In genomic region chr3:110314512-110315114, GRCh38 we compare ENCODE assay signal across 9 cellular contexts.
DNase-seq lines count a peak whose midpoint lies in the region; ATAC-seq and TF ChIP-seq lines count a peak whose summit lies in the region.
"Had no signal": no experiment of that assay in that cellular context is flagged by ENCODE, and none has a peak within 500 bp of the region (broad histone marks: within the 10 kb centered on the region; RNA-seq: fewer than 3 reads in every experiment).

No MANE protein-coding gene starts in this region.

- H3K4me3 ChIP-seq in coronary artery, result no peak overlapping the region
- H3K4me3 ChIP-seq: SJSA1 had no signal

- DNase-seq in Ammon's horn (ENCODE audit: low spot score), result peak; percentile 71
- DNase-seq in NCI-H2171 (lab: John Stamatoyannopoulos, UW), result peak; percentile 68
- peak; percentile 21 to 46 for DNase-seq in activated CD4-positive, alpha-beta T cell treated with anti-CD3 and anti-CD28 coated beads for 24 hours (ENCODE audit: low read depth in 2 of 2)
- DNase-seq in coronary artery (ENCODE audit: low spot score), result no peak
- DNase-seq in lung microvascular endothelial cell (ENCODE audit: low read depth in 2 of 2), result peak; percentile 61 to 73
- peak; percentile 3 to 22 for DNase-seq in stimulated activated CD8-positive, alpha-beta memory T cell treated with anti-CD3 and anti-CD28 coated beads, Interleukin-4, amount 100 ng/mL, for 1 hour (ENCODE audit: low read depth in 2 of 2, low spot score in 1 of 2)

- peak; percentile 62 for TF ChIP-seq CTCF in coronary artery (IDR thresholded peaks at IDR 0.05)

- ATAC-seq in GM18867 (IDR thresholded peaks at IDR 0.05; ENCODE audit: unreplicated experiment) (peak; percentile 98), HG03064 (IDR thresholded peaks at IDR 0.05; ENCODE audit: low read depth, unreplicated experiment) (peak; percentile 88)

- H3K27ac ChIP-seq in coronary artery, result no peak overlapping the region
- H3K27ac ChIP-seq: SJSA1 had no signal
